In the genomic region with DNA sequence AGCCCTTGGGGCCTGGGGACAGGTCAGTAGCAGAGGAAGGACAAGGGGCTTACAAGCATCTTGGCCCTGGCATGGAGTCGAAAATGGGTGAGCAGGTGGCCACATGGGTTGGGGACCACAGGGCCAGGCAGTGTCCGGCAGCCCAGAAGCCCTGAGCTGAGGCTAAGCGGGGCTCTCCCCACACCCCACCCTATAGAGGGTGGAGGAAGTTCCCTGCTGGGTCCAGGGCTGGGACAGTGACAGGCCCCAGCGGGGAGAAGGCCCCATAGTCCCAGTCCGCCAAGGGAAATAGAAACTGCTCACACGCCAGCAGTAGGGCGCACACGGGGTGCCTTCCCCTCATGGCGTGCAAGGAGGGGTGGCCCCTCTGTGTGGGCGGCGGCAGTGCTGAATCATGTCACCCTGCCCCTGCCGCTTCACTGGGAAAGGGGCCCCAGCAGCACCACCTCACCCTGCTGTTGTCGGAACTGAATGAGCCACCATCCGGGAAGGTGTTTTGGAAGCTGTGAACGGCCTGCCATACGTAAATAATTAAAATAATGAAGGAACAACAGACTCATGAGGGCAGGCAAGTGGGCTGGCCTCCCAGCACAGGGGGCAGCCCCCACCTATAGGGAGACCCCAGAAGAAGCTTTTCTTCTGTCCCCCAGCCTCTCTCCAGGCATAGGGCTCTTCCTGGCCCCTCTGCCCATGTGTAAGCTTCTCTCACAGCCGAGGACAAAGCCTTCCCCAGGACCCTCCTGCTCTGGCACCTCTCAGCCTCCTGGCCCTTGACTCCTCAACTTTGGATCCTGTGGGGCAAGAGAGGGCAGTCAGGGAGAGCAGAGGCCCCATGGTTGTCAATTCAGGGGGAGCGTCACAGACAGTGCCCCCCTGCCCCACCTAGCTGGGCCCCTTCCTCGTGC, we compare ENCODE assay signal across 9 cellular contexts. TPM values are rescaled to one million over a fixed set of nuclear protein-coding genes. Genes with fewer than 3 reads are reported as not detected.
A peak's percentile ranks its signal among the peaks of the same experiment; 100 is the strongest.
DNase-seq lines count a peak whose midpoint lies in the region; ATAC-seq and TF ChIP-seq lines count a peak whose summit lies in the region.
"Had no signal": no experiment of that assay in that cellular context is flagged by ENCODE, and none has a peak within 500 bp of the region (broad histone marks: within the 10 kb centered on the region; RNA-seq: fewer than 3 reads in every experiment).

No MANE protein-coding gene starts in this region.

- no peak overlapping the region for H2BK15ac ChIP-seq in IMR-90 (ENCODE audit: low read depth, low read length)

- H3K9me3 ChIP-seq in CD4-positive, alpha-beta memory T cell (ENCODE audit: control insufficient read depth in 1 of 2, low read length in 2 of 2) = no peaks in the 10 kb centered on the region
- no peaks in the 10 kb centered on the region for H3K9me3 ChIP-seq in IMR-90 (ENCODE audit: control insufficient read depth, insufficient read depth, low read length)
- no peaks in the 10 kb centered on the region for H3K9me3 ChIP-seq in osteoblast (ENCODE audit: low read depth, low read length)
- H3K9me3 ChIP-seq: body of pancreas had no signal

- H3K9me1 ChIP-seq in IMR-90 (ENCODE audit: insufficient read depth, low read length) = no peaks in the 10 kb centered on the region

- peak overlapping the region; percentile 77 to 94 (median 88) for H3K27ac Mint-ChIP-seq in CD4-positive, alpha-beta memory T cell
- peak overlapping the region; percentile 95 for H3K27ac Mint-ChIP-seq in activated T-cell treated with anti-CD3 and anti-CD28 coated beads, Interleukin-2, amount 50 U/mL, for 24 hours

- no peaks in the 10 kb centered on the region for H3K79me2 ChIP-seq in osteoblast (ENCODE audit: insufficient read depth, low read length)

- no peaks in the 10 kb centered on the region for H3K27me3 ChIP-seq in CD4-positive, alpha-beta memory T cell (ENCODE audit: insufficient read depth, low read length)
- H3K27me3 ChIP-seq in IMR-90 (ENCODE audit: control insufficient read depth, insufficient read depth, low read length) (peaks cover 12% of the 10 kb centered on the region; the same call in 1 of the 2 replicates), osteoblast (ENCODE audit: insufficient read depth, low read length) (peaks cover 2% of the 10 kb centered on the region)
- H3K27me3 ChIP-seq: body of pancreas had no signal

- peak overlapping the region; percentile 17 for H2AFZ ChIP-seq in IMR-90 (replicated peaks; ENCODE audit: low read length, poor library complexity)
- H2AFZ ChIP-seq in osteoblast (ENCODE audit: low read length) = no peak overlapping the region

- H3K14ac ChIP-seq in IMR-90 (replicated peaks; ENCODE audit: low read depth, low read length) = no peak overlapping the region

- TF ChIP-seq CTCF in IMR-90 (conservative IDR thresholded peaks at IDR 0.05; ENCODE audit: low read depth, low read length) (no peak), osteoblast (IDR thresholded peaks at IDR 0.05; ENCODE audit: extremely low read depth, low read depth, low read length) (no peak)

- peak; percentile 49 for ATAC-seq in GM21423 (IDR thresholded peaks at IDR 0.05; ENCODE audit: unreplicated experiment)
- ATAC-seq in IMR-90 (ENCODE audit: low read depth) = peak; percentile 37
- ATAC-seq: body of pancreas had no signal

- peaks cover 42 to 78% (median 58%) of the 10 kb centered on the region in 4 donors for H3K4me1 Mint-ChIP-seq in CD4-positive, alpha-beta memory T cell
- peaks cover 94% of the 10 kb centered on the region for H3K4me1 Mint-ChIP-seq in activated T-cell treated with anti-CD3 and anti-CD28 coated beads, Interleukin-2, amount 50 U/mL, for 24 hours (ENCODE audit: low read depth)

- in situ Hi-C loops in IMR-90 (cut with MboI; ENCODE audit: low sequenced_read_pairs) = no loop called here

- H4K5ac ChIP-seq in IMR-90 (ENCODE audit: low read depth, low read length) = no peak overlapping the region

- no peak overlapping the region for H4K8ac ChIP-seq in IMR-90 (ENCODE audit: low read depth in 2 of 2, low read length in 2 of 2)

- POLR2A ChIA-PET in CD4-positive, alpha-beta memory T cell (lab: Charles Lee; ENCODE audit: partially characterized antibody) = interaction anchor here (0.8 to 9.8 kb wide), 6 partner anchors 12 to 51 kb away, joined by 3 to 285 read pairs (median 6); a partner anchor contains a TSS
- POLR2A ChIA-PET in IMR-90 (lab: Charles Lee; ENCODE audit: unreplicated experiment) = no interaction called here

- H3K27me3 Mint-ChIP-seq in CD4-positive, alpha-beta memory T cell = no peaks in the 10 kb centered on the region
- no peaks in the 10 kb centered on the region for H3K27me3 Mint-ChIP-seq in activated T-cell treated with anti-CD3 and anti-CD28 coated beads, Interleukin-2, amount 50 U/mL, for 24 hours

- H4K20me1 ChIP-seq in IMR-90 (ENCODE audit: insufficient read depth, low read length) = no peaks in the 10 kb centered on the region
- no peaks in the 10 kb centered on the region for H4K20me1 ChIP-seq in osteoblast (ENCODE audit: insufficient read depth, low read length)

- no peak overlapping the region for H4K91ac ChIP-seq in IMR-90 (ENCODE audit: insufficient read depth, low read depth, low read length)

- H3K27ac ChIP-seq in CD4-positive, alpha-beta memory T cell (ENCODE audit: low read depth, low read length) = peak overlapping the region; percentile 38
- H3K27ac ChIP-seq in IMR-90 (ENCODE audit: insufficient read depth, low read length) (no peak overlapping the region), osteoblast (ENCODE audit: low read depth, low read length) (no peak overlapping the region)
- H3K27ac ChIP-seq: body of pancreas had no signal

- no peak overlapping the region for H2BK5ac ChIP-seq in IMR-90 (ENCODE audit: low read depth, low read length, poor library complexity, severe bottlenecking)

- H3K36me3 Mint-ChIP-seq in CD4-positive, alpha-beta memory T cell = no peaks in the 10 kb centered on the region
- H3K36me3 Mint-ChIP-seq in activated T-cell treated with anti-CD3 and anti-CD28 coated beads, Interleukin-2, amount 50 U/mL, for 24 hours (ENCODE audit: low read depth) = peaks cover 5% of the 10 kb centered on the region

- H3K4me3 Mint-ChIP-seq in CD4-positive, alpha-beta memory T cell = peak overlapping the region; percentile 21 to 91 (median 68)
- peak overlapping the region; percentile 54 for H3K4me3 Mint-ChIP-seq in activated T-cell treated with anti-CD3 and anti-CD28 coated beads, Interleukin-2, amount 50 U/mL, for 24 hours

- no peak overlapping the region for H3K56ac ChIP-seq in IMR-90 (ENCODE audit: extremely low read depth, insufficient read depth, low read length)

- intact Hi-C loops in CD4-positive, alpha-beta memory T cell (cut with micrococcal nuclease) = no loop called here
- intact Hi-C loops in IMR-90 (cut with micrococcal nuclease) = no loop called here

- no peak overlapping the region for H2AK9ac ChIP-seq in IMR-90 (replicated peaks; ENCODE audit: low read depth, low read length, poor library complexity)

- no peak overlapping the region for H2AK5ac ChIP-seq in IMR-90 (ENCODE audit: low read depth, low read length)

- CTCF ChIA-PET in CD4-positive, alpha-beta memory T cell (lab: Charles Lee; ENCODE audit: partially characterized antibody) = interaction anchor here (0.7 to 7.6 kb wide), 5 partner anchors 10 to 165 kb away, joined by 3 to 60 read pairs (median 19); a partner anchor contains a TSS
- CTCF ChIA-PET in IMR-90 (lab: Yijun Ruan, JAX) = no interaction called here

- H3K9ac ChIP-seq in IMR-90 (ENCODE audit: low read depth, low read length) = no peak overlapping the region

- no peaks in the 10 kb centered on the region for H3K36me3 ChIP-seq in CD4-positive, alpha-beta memory T cell (ENCODE audit: insufficient read depth, low read length)
- H3K36me3 ChIP-seq in IMR-90 (ENCODE audit: control insufficient read depth, insufficient read depth, low read length) (no peaks in the 10 kb centered on the region), osteoblast (ENCODE audit: insufficient read depth, low read length) (no peaks in the 10 kb centered on the region)

- no peak overlapping the region for H3K23ac ChIP-seq in IMR-90 (ENCODE audit: low read depth, low read length)

- no TSS peak for BruUV-seq in IMR-90 (replicated peaks; lab: Mats Ljungman, UMichigan)

- no peak for TF ChIP-seq RAD21 in IMR-90 (IDR thresholded peaks at IDR 0.05; ENCODE audit: low read length)

- TF ChIP-seq POLR2A in IMR-90 (IDR thresholded peaks at IDR 0.05; ENCODE audit: low read depth, low read length) = no peak

- DNase-seq in CD4-positive, alpha-beta memory T cell = peak; percentile 48 to 84 (median 58)
- DNase-seq in IMR-90 (no peak), osteoblast (ENCODE audit: insufficient read length, low spot score, missing footprints) (peak; percentile 79), NCI-H748 (lab: John Stamatoyannopoulos, UW; ENCODE audit: unreplicated experiment) (no peak), NOMO-1 treated with dmso at 0.1 percent for 144 hours (lab: John Stamatoyannopoulos, UW; ENCODE audit: unreplicated experiment) (no peak), putamen (ENCODE audit: low spot score) (no peak)
- peak; percentile 96 for DNase-seq in activated T-cell treated with anti-CD3 and anti-CD28 coated beads, Interleukin-2, amount 50 U/mL, for 24 hours

- peaks cover 58% of the 10 kb centered on the region for H3K4me1 ChIP-seq in CD4-positive, alpha-beta memory T cell (ENCODE audit: insufficient read depth, low read length)
- H3K4me1 ChIP-seq in IMR-90 (ENCODE audit: control insufficient read depth, insufficient read depth, low read length) = no peaks in the 10 kb centered on the region
- no peaks in the 10 kb centered on the region for H3K4me1 ChIP-seq in osteoblast (ENCODE audit: insufficient read depth, low read length)
- H3K4me1 ChIP-seq: body of pancreas had no signal

- dilution Hi-C loops in IMR-90 (cut with HindIII; ENCODE audit: low sequenced_read_pairs, unreplicated experiment) = no loop called here

- H3K4ac ChIP-seq in IMR-90 (ENCODE audit: low read depth, low read length) = no peak overlapping the region

- H2BK120ac ChIP-seq in IMR-90 (ENCODE audit: low read depth, low read length) = no peak overlapping the region

- peak overlapping the region; percentile 4 to 9 for H3K4me3 ChIP-seq in CD4-positive, alpha-beta memory T cell (ENCODE audit: low read length in 2 of 2)
- H3K4me3 ChIP-seq in IMR-90 (ENCODE audit: insufficient read depth, low read depth, low read length) (no peak overlapping the region), osteoblast (ENCODE audit: insufficient read depth, low read length) (no peak overlapping the region)
- H3K4me3 ChIP-seq: body of pancreas had no signal

- no peaks in the 10 kb centered on the region for H3K79me1 ChIP-seq in IMR-90 (ENCODE audit: low read depth in 1 of 2, low read length in 2 of 2)

- H3K18ac ChIP-seq in IMR-90 (ENCODE audit: low read depth, low read length) = no peak overlapping the region

- H3K9me3 Mint-ChIP-seq in CD4-positive, alpha-beta memory T cell = peaks cover 0 to 2% (median 0%) of the 10 kb centered on the region in 8 donors
- H3K9me3 Mint-ChIP-seq in activated T-cell treated with anti-CD3 and anti-CD28 coated beads, Interleukin-2, amount 50 U/mL, for 24 hours = peaks cover 7% of the 10 kb centered on the region

- WGBS in IMR-90 (ENCODE audit: extremely low coverage in 2 of 2, insufficient read length in 1 of 2), 2 experiments = 63% methylated on average over 6 of the region's 19 CpGs; no CpG with 5 or more reads in 1 of the 2 experiments

- H3K4me2 ChIP-seq in IMR-90 (ENCODE audit: low read depth, low read length) (no peak overlapping the region), osteoblast (ENCODE audit: insufficient read depth, low read length) (no peak overlapping the region)

- H2BK20ac ChIP-seq in IMR-90 (ENCODE audit: low read depth, low read length) = no peak overlapping the region

RNA-seq across cellular contexts. Expression of a gene that starts 12.7 kb away (rescaled TPM):
- 10 to 100 TPM; 33.4 to 34.6 TPM for total RNA-seq in CD4-positive, alpha-beta memory T cell
- polyA plus RNA-seq in CD4-positive, alpha-beta memory T cell = 100 to 1,000 TPM in 1 of 2 donors, 10 to 100 TPM in 1; 48.2 to 303 TPM
- 1.8 and 2.5 TPM in 2 replicates for total RNA-seq in IMR-90 (2012; rRNA removed)
- 3.8 and 4.8 TPM in 2 replicates for polyA plus RNA-seq in IMR-90 (2012; rRNA removed)
- 2.9 and 15.4 TPM in 2 replicates for polyA plus RNA-seq in IMR-90 (2012; cell fraction: cytosol; rRNA removed)
- 61.4 and 76.2 TPM in 2 replicates for polyA plus RNA-seq in IMR-90 (2012; cell fraction: nucleus; rRNA removed; ENCODE audit: low replicate concordance)
- total RNA-seq in osteoblast = 2.7 and 3.3 TPM in 2 replicates

RNA-seq across cellular contexts. Expression of a gene that starts 19.6 kb away (rescaled TPM):
- 1 to 10 TPM in 1 of 2 experiments, not detected in 1; 1.3 TPM for total RNA-seq in CD4-positive, alpha-beta memory T cell
- polyA plus RNA-seq in CD4-positive, alpha-beta memory T cell = under 1 TPM in 1 of 2 donors, not detected in 1; 0.48 TPM
- total RNA-seq in IMR-90 (2012; rRNA removed) (not detected in 2 replicates), osteoblast (not detected in 2 replicates)
- polyA plus RNA-seq in IMR-90 (2012; rRNA removed) = not detected in 2 replicates
- 0.04 TPM in 1 of 2 replicates, not detected in the other for polyA plus RNA-seq in IMR-90 (2012; cell fraction: cytosol; rRNA removed)
- polyA plus RNA-seq in IMR-90 (2012; cell fraction: nucleus; rRNA removed; ENCODE audit: low replicate concordance) = 0.25 and 0.48 TPM in 2 replicates
- total RNA-seq: body of pancreas had no signal

RNA-seq across cellular contexts. Expression of a gene that starts 41.5 kb away (rescaled TPM):
- not detected for total RNA-seq in CD4-positive, alpha-beta memory T cell
- polyA plus RNA-seq in CD4-positive, alpha-beta memory T cell = not detected
- total RNA-seq in IMR-90 (2012; rRNA removed) (not detected in 2 replicates), osteoblast (under 0.01 TPM in 1 of 2 replicates, not detected in the other)
- polyA plus RNA-seq in IMR-90 (2012; rRNA removed) = not detected in 2 replicates
- not detected in 2 replicates for polyA plus RNA-seq in IMR-90 (2012; cell fraction: cytosol; rRNA removed)
- polyA plus RNA-seq in IMR-90 (2012; cell fraction: nucleus; rRNA removed; ENCODE audit: low replicate concordance) = 0.17 and 0.40 TPM in 2 replicates

RNA-seq across cellular contexts. Expression of a gene that starts 50.7 kb away (rescaled TPM):
- total RNA-seq in CD4-positive, alpha-beta memory T cell = 10 to 100 TPM; 84.9 to 92.9 TPM
- polyA plus RNA-seq in CD4-positive, alpha-beta memory T cell = 100 to 1,000 TPM; 109 to 196 TPM
- 138 and 189 TPM in 2 replicates for total RNA-seq in IMR-90 (2012; rRNA removed)
- 51.1 and 61.7 TPM in 2 replicates for polyA plus RNA-seq in IMR-90 (2012; rRNA removed)
- 17.9 and 21.7 TPM in 2 replicates for polyA plus RNA-seq in IMR-90 (2012; cell fraction: cytosol; rRNA removed)
- polyA plus RNA-seq in IMR-90 (2012; cell fraction: nucleus; rRNA removed; ENCODE audit: low replicate concordance) = 14.0 and 58.9 TPM in 2 replicates
- total RNA-seq in osteoblast = 139 and 163 TPM in 2 replicates

Comparison
In these comparisons a context has a peak if more than half of its experiments do, and no peak if none do; other contexts are left out.
1. DNase-seq: peak in CD4-positive, alpha-beta memory T cell (5 of 5), activated T-cell treated with anti-CD3 and anti-CD28 coated beads, Interleukin-2, amount 50 U/mL, for 24 hours (single experiment) and osteoblast (single experiment); none in IMR-90 (single experiment), NCI-H748 (single experiment), NOMO-1 treated with dmso at 0.1 percent for 144 hours (single experiment) and putamen (single experiment).
2. H3K4me3 ChIP-seq: peak in CD4-positive, alpha-beta memory T cell (2 of 2); none in IMR-90 (single experiment) and osteoblast (single experiment).